In the genomic region with DNA sequence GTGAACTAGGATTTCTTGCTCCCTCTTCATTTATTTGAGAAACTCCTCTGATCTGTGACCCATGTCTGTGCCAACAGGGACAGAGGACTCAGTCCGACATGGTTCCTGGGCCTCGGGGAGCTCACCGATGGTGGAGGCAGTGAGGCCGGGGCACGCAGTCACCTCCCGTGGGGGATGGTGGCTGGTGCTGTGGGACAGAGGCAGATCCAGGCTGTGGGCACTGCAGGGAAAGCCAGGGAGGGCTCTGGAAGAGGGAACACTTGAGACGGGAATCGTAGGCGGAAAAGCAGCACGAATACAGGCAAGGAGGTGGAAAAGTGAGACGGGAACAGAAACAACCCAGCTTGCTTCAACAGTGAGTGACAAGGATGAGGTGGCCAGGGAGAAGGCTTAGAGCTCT, we compare ENCODE assay signal across 17 cellular contexts.
"Had no signal": no experiment of that assay in that cellular context is flagged by ENCODE, and none has a peak within 500 bp of the region (broad histone marks: within the 10 kb centered on the region; RNA-seq: fewer than 3 reads in every experiment).

No MANE protein-coding gene starts in this region.

- H3K4me1 ChIP-seq: parathyroid adenoma, right atrium auricular region had no signal

- H3K9me3 Mint-ChIP-seq: natural killer cell had no signal

- H3K36me3 ChIP-seq: heart left ventricle, right atrium auricular region had no signal

- H3K4me3 ChIP-seq: coronary artery, heart left ventricle, mucosa of descending colon, right atrium auricular region had no signal

- H3K27ac Mint-ChIP-seq: natural killer cell had no signal

- ATAC-seq: esophagus mucosa, heart left ventricle, left lobe of liver, mucosa of descending colon, natural killer cell had no signal

- H3K4me3 Mint-ChIP-seq: natural killer cell, neural crest cell had no signal

- H3K27me3 ChIP-seq: right atrium auricular region had no signal

- H3K9me3 ChIP-seq: heart left ventricle, mucosa of descending colon, right atrium auricular region had no signal

- DNase-seq: effector CD4-positive, alpha-beta T cell; heart left ventricle; hippocampal formation; kidney glomerular epithelial cell; mammary epithelial cell; mucosa of descending colon; natural killer cell; small intestine; stimulated activated CD4-positive, alpha-beta T cell treated with anti-CD3 and anti-CD28 coated beads, Interleukin-2, amount 100 ng/mL, for 48 hours; stimulated activated naive CD4-positive, alpha-beta T cell treated with Interleukin-2 at 50 U/mL for 16 hours; trophoblast cell had no signal

- H3K4me1 Mint-ChIP-seq: neural crest cell had no signal

- H3K36me3 Mint-ChIP-seq: natural killer cell had no signal

- H3K27ac ChIP-seq: coronary artery, heart left ventricle, parathyroid adenoma, right atrium auricular region had no signal
